ENCODE assay signal across 1 cellular context in the genomic region with DNA sequence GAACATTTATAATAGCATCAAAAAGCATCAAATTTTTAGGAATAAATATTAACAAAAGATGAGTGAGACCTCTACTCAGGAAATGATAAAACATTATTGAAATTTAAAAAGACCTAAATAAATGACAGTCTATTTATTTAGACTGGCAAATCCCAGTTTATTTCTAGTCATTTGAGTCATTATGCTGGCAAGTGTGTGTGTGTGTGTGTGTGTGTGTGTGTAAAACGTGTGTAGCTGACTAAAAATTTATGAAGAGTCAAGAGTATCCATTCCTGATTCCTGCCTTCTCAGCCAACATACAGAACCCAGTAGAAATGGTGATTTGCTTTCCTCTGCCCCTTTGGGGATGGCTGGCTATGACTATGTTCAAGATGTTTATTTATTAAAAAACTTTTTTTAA.
TF ChIP-seq lines count a peak whose summit lies in the region.

No MANE protein-coding gene starts in this region.

TF ChIP-seq in IMR-90, 13 proteins besides CTCF, POLR2A, EP300 and RAD21 (continued from another document):
- TF ChIP-seq, protein P1, sequence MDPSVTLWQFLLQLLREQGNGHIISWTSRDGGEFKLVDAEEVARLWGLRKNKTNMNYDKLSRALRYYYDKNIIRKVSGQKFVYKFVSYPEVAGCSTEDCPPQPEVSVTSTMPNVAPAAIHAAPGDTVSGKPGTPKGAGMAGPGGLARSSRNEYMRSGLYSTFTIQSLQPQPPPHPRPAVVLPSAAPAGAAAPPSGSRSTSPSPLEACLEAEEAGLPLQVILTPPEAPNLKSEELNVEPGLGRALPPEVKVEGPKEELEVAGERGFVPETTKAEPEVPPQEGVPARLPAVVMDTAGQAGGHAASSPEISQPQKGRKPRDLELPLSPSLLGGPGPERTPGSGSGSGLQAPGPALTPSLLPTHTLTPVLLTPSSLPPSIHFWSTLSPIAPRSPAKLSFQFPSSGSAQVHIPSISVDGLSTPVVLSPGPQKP (IDR thresholded peaks at IDR 0.05; ENCODE audit: borderline replicate concordance, low read depth, low read length): no peak
